ENCODE assay signal across 20 cellular contexts in the genomic region with DNA sequence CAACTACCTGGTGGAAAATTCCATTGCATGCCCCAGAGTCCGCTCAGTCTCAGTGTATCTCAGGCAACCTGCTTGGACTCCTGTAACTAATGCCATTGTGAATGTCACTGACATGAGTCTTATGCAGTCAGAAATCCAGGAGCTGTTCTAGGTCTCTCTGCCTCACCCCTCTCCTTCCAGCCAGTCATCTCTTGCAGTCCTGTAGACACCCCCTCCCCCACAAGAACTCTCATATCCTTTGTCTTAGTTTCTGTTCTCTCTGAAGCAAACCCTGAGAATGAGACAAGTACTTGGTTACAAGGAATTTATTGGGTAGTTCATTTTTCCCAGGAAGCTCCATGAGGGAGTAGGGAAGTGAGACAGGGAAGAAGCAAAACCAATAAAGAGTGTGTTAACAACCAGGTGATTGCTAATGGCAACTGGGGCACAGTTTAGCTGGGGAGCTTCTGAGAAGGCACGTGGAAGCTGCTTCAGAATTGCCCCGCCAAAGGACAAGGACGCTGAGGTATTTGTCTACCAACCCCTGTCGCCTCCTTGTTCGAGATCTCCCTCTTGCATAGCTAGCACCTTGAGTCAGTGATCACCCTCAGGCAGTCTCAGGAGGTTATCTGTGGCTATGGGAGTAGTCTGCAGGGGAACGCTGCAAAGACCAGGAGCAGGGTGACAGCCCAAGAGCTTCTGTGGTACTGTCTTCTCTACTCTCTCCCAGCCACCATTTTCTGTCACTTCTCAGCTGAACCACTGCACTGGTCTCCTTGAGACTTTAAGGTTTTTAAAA.
A peak's percentile ranks its signal among the peaks of the same experiment; 100 is the strongest.
DNase-seq lines count a peak whose midpoint lies in the region; ATAC-seq and TF ChIP-seq lines count a peak whose summit lies in the region.
"Had no signal": no experiment of that assay in that cellular context is flagged by ENCODE, and none has a peak within 500 bp of the region (broad histone marks: within the 10 kb centered on the region; RNA-seq: fewer than 3 reads in every experiment).

No MANE protein-coding gene starts in this region.

- H3K79me2 ChIP-seq in osteoblast (ENCODE audit: insufficient read depth, low read length) (no peaks in the 10 kb centered on the region), neural progenitor cell (ENCODE audit: low read depth) (no peaks in the 10 kb centered on the region)

- peak overlapping the region in 1 of 7 donors; percentile 9 for H3K27ac Mint-ChIP-seq in CD4-positive, alpha-beta memory T cell
- no peak overlapping the region for H3K27ac Mint-ChIP-seq in neural progenitor cell
- H3K27ac Mint-ChIP-seq: H9, T-cell had no signal

- no peaks in the 10 kb centered on the region for H3K36me3 Mint-ChIP-seq in CD4-positive, alpha-beta memory T cell
- H3K36me3 Mint-ChIP-seq in neural progenitor cell: no peaks in the 10 kb centered on the region
- H3K36me3 Mint-ChIP-seq: T-cell had no signal

- H3K4me1 ChIP-seq in osteoblast (ENCODE audit: insufficient read depth, low read length) (no peaks in the 10 kb centered on the region), neural progenitor cell (peaks cover 6% of the 10 kb centered on the region)
- no peaks in the 10 kb centered on the region for H3K4me1 ChIP-seq in CD4-positive, alpha-beta memory T cell (ENCODE audit: insufficient read depth, low read length)
- H3K4me1 ChIP-seq: BE2C, body of pancreas, left ventricle myocardium inferior had no signal

- H3K9ac ChIP-seq in neural progenitor cell: no peak overlapping the region

- H3K27me3 ChIP-seq in osteoblast (ENCODE audit: insufficient read depth, low read length) (no peaks in the 10 kb centered on the region), neural progenitor cell (no peaks in the 10 kb centered on the region)
- H3K27me3 ChIP-seq in CD4-positive, alpha-beta memory T cell (ENCODE audit: insufficient read depth, low read length): no peaks in the 10 kb centered on the region
- H3K27me3 ChIP-seq: BE2C, body of pancreas, dorsolateral prefrontal cortex had no signal

- H2AFZ ChIP-seq in osteoblast (ENCODE audit: low read length): no peak overlapping the region
- H2AFZ ChIP-seq in neural progenitor cell (replicated peaks): no peak overlapping the region

- H3K4me1 Mint-ChIP-seq in CD4-positive, alpha-beta memory T cell: no peaks in the 10 kb centered on the region
- peaks cover 9% of the 10 kb centered on the region for H3K4me1 Mint-ChIP-seq in neural progenitor cell
- H3K4me1 Mint-ChIP-seq: T-cell had no signal

- DNase-seq in osteoblast (ENCODE audit: insufficient read length, low spot score, missing footprints) (peak; percentile 13), omental fat pad (ENCODE audit: low spot score) (no peak), neural progenitor cell (ENCODE audit: low spot score) (no peak), DMS 273 (lab: John Stamatoyannopoulos, UW; ENCODE audit: unreplicated experiment) (no peak)
- no peak for DNase-seq in CD4-positive, alpha-beta memory T cell
- DNase-seq: activated CD4-positive, CD25-positive, alpha-beta regulatory T cell; activated naive CD4-positive, alpha-beta T cell treated with Interleukin-2 at 50 U/mL for 16 hours; BE2C; body of pancreas; dorsolateral prefrontal cortex; H9; hippocampal formation; left ventricle myocardium inferior; NCI-H524 treated with DMSO at 0.1 percent for 48 hours; stimulated activated CD4-positive, alpha-beta T cell treated with anti-CD3 and anti-CD28 coated beads, Interleukin-12 subunit alpha, Interleukin-12 subunit beta, amount 100 ng/mL, for 4 hours; substantia nigra; T-cell had no signal

- POLR2A ChIA-PET in CD4-positive, alpha-beta memory T cell (lab: Charles Lee; ENCODE audit: partially characterized antibody): no interaction called here

- no peak overlapping the region for H3K4me3 ChIP-seq in osteoblast (ENCODE audit: insufficient read depth, low read length)
- H3K4me3 ChIP-seq in CD4-positive, alpha-beta memory T cell (ENCODE audit: low read length in 2 of 2): no peak overlapping the region
- H3K4me3 ChIP-seq in neural progenitor cell: no peak overlapping the region
- H3K4me3 ChIP-seq: body of pancreas, dorsolateral prefrontal cortex, left ventricle myocardium inferior had no signal

- no peak overlapping the region for H3K4me3 Mint-ChIP-seq in CD4-positive, alpha-beta memory T cell
- no peak overlapping the region for H3K4me3 Mint-ChIP-seq in neural progenitor cell
- H3K4me3 Mint-ChIP-seq: H9, T-cell had no signal

- ATAC-seq in GM18867 (IDR thresholded peaks at IDR 0.05; ENCODE audit: unreplicated experiment): peak; percentile 74
- ATAC-seq in GM21723 (IDR thresholded peaks at IDR 0.05; ENCODE audit: unreplicated experiment): peak; percentile 78
- ATAC-seq in HG03521 (IDR thresholded peaks at IDR 0.05; ENCODE audit: unreplicated experiment): peak; percentile 61
- ATAC-seq in omental fat pad (ENCODE audit: low FRiP score): no peak
- ATAC-seq: body of pancreas, T-cell had no signal

- H3K9me3 Mint-ChIP-seq in CD4-positive, alpha-beta memory T cell: peaks cover 4 to 18% (median 9%) of the 10 kb centered on the region in 8 donors
- no peaks in the 10 kb centered on the region for H3K9me3 Mint-ChIP-seq in neural progenitor cell
- H3K9me3 Mint-ChIP-seq: H9 had no signal

- H3K27me3 Mint-ChIP-seq in CD4-positive, alpha-beta memory T cell: no peaks in the 10 kb centered on the region
- no peaks in the 10 kb centered on the region for H3K27me3 Mint-ChIP-seq in neural progenitor cell (ENCODE audit: insufficient read depth, low read depth)
- H3K27me3 Mint-ChIP-seq: T-cell had no signal

- H3K36me3 ChIP-seq in osteoblast (ENCODE audit: insufficient read depth, low read length) (no peaks in the 10 kb centered on the region), neural progenitor cell (no peaks in the 10 kb centered on the region)
- no peaks in the 10 kb centered on the region for H3K36me3 ChIP-seq in CD4-positive, alpha-beta memory T cell (ENCODE audit: insufficient read depth, low read length)
- H3K36me3 ChIP-seq: BE2C, left ventricle myocardium inferior had no signal

- intact Hi-C loops in CD4-positive, alpha-beta memory T cell (cut with micrococcal nuclease): no loop called here

- H3K4me2 ChIP-seq in osteoblast (ENCODE audit: insufficient read depth, low read length) (no peak overlapping the region), neural progenitor cell (no peak overlapping the region)

- no peak for TF ChIP-seq CTCF in osteoblast (IDR thresholded peaks at IDR 0.05; ENCODE audit: extremely low read depth, low read depth, low read length)
- no peak for TF ChIP-seq CTCF in omental fat pad (IDR thresholded peaks at IDR 0.05)
- TF ChIP-seq CTCF in neural progenitor cell (IDR thresholded peaks at IDR 0.05): no peak

- H4K20me1 ChIP-seq in osteoblast (ENCODE audit: insufficient read depth, low read length): no peaks in the 10 kb centered on the region
- no peaks in the 10 kb centered on the region for H4K20me1 ChIP-seq in neural progenitor cell (ENCODE audit: low read depth)

- H3K9me3 ChIP-seq in osteoblast (ENCODE audit: low read depth, low read length) (no peaks in the 10 kb centered on the region), neural progenitor cell (ENCODE audit: low read depth) (no peaks in the 10 kb centered on the region)
- peaks cover 0 to 5% of the 10 kb centered on the region in 2 donors for H3K9me3 ChIP-seq in CD4-positive, alpha-beta memory T cell (ENCODE audit: control insufficient read depth in 1 of 2, low read length in 2 of 2)
- H3K9me3 ChIP-seq: BE2C, body of pancreas, left ventricle myocardium inferior had no signal

- H3K27ac ChIP-seq in osteoblast (ENCODE audit: low read depth, low read length) (no peak overlapping the region), neural progenitor cell (no peak overlapping the region)
- no peak overlapping the region for H3K27ac ChIP-seq in CD4-positive, alpha-beta memory T cell (ENCODE audit: low read depth, low read length)
- H3K27ac ChIP-seq: body of pancreas, dorsolateral prefrontal cortex, left ventricle myocardium inferior had no signal

- no peaks in the 10 kb centered on the region for H3F3A ChIP-seq in neural progenitor cell (ENCODE audit: low read depth)

- CTCF ChIA-PET in CD4-positive, alpha-beta memory T cell (lab: Charles Lee; ENCODE audit: partially characterized antibody): no interaction called here
